Comparison of ENCODE assay signal across 9 cellular contexts in the genomic region with DNA sequence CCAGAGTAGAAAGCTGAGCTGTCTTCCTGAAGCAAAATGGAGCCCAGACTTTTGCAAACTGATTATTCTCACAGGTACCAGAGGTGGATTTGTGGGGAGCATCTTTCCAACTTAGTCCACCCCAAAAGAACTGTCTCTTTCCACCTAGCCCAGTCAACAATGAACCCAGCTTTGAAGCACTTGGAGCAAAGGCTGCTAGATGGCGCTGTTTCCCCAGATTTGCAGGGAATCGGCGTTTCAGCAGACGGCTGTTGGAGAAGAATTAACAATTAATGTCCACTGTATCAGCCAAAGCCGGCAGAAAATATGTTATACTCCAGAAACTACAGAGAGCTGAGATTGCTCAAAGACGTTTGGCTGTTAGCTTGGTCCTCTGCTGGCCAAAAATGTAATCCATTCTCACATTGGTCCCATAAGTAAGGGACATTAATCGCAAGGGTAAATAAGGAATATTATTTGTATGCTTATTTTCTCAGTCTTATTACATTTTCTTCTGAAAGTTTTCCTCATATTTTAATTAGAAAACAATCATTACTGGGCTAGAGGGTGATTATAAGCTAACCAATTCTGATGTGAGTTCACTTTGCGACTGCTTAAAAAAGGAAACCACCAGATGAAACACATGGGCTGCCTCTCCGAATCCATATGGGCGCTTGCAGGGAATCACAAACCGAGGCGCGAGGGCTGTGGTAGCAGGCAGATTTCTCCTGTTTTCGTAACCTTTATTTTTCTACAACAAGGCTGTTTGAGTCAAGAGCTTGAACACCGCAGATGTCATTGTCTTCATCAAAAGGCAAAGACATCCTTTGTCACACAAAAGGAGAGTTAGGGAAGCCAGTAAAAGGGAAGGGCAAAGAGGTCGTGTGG.
DNase-seq lines count a peak whose midpoint lies in the region; ATAC-seq, FAIRE-seq and TF ChIP-seq lines count a peak whose summit lies in the region.
"Had no signal": no experiment of that assay in that cellular context is flagged by ENCODE, and none has a peak within 500 bp of the region (broad histone marks: within the 10 kb centered on the region; RNA-seq: fewer than 3 reads in every experiment).

No MANE protein-coding gene starts in this region.

- DNase-seq in C1 segment of cervical spinal cord (lab: John Stamatoyannopoulos, UW) = peak in 12 of 14 donors; percentile 1 to 53 (median 36)
- no peak for DNase-seq in chondrocyte (ENCODE audit: low spot score)
- DNase-seq in urothelium cell line (ENCODE audit: low spot score) = peak; percentile 49
- DNase-seq in 8988T = no peak

- H4K20me1 ChIP-seq in OCI-LY3 (ENCODE audit: insufficient read depth, low read length) = no peaks in the 10 kb centered on the region

- H3K9ac ChIP-seq in OCI-LY3 (ENCODE audit: low read length) (peak overlapping the region; percentile 38), liver (ENCODE audit: low read depth in 1 of 2, low read length in 2 of 2) (no peak overlapping the region)

- H3K36me3 Mint-ChIP-seq in chondrocyte (ENCODE audit: low read depth) = no peaks in the 10 kb centered on the region

- H3K9me3 ChIP-seq in OCI-LY3 (ENCODE audit: insufficient read depth, low read length) = no peaks in the 10 kb centered on the region
- no peaks in the 10 kb centered on the region for H3K9me3 ChIP-seq in liver (ENCODE audit: control insufficient read depth in 4 of 4, low read length in 3 of 4)
- H3K9me3 ChIP-seq: ovary had no signal

- H3K79me2 ChIP-seq in OCI-LY3 (ENCODE audit: low read length) = no peaks in the 10 kb centered on the region

- TF ChIP-seq CTCF in OCI-LY3 (IDR thresholded peaks at IDR 0.05; ENCODE audit: low read depth, low read length) = peak; percentile 100
- peak; percentile 83 for TF ChIP-seq CTCF in chondrocyte (IDR thresholded peaks at IDR 0.05)
- TF ChIP-seq CTCF in liver (IDR thresholded peaks at IDR 0.05; ENCODE audit: low read depth, low read length, missing input control) = peak; percentile 47

- H3K27me3 Mint-ChIP-seq in chondrocyte (ENCODE audit: low read depth) = peaks cover 30% of the 10 kb centered on the region

- WGBS in liver = 30% methylated on average over 16 of the region's 16 CpGs

- peak; percentile 74 for TF ChIP-seq RAD21 in Ishikawa (IDR thresholded peaks at IDR 0.05; ENCODE audit: low read depth)
- TF ChIP-seq RAD21 in liver (IDR thresholded peaks at IDR 0.05) = peak; percentile 67 to 75

- H2AFZ ChIP-seq in OCI-LY3 (ENCODE audit: low read depth, low read length) = peak overlapping the region; percentile 85

- H3K9me3 Mint-ChIP-seq in chondrocyte (ENCODE audit: low read depth) = no peaks in the 10 kb centered on the region

- H3K4me1 Mint-ChIP-seq in chondrocyte (ENCODE audit: low read depth) = no peaks in the 10 kb centered on the region

- H3K36me3 ChIP-seq in OCI-LY3 (replicated peaks; ENCODE audit: low read depth, low read length) = no peaks in the 10 kb centered on the region
- no peaks in the 10 kb centered on the region for H3K36me3 ChIP-seq in liver (ENCODE audit: control insufficient read depth in 4 of 4, insufficient read depth in 3 of 4, low read depth in 1 of 4, low read length in 3 of 4)
- H3K36me3 ChIP-seq: ovary had no signal

- H3K27me3 ChIP-seq in OCI-LY3 (ENCODE audit: low read depth, low read length) (no peaks in the 10 kb centered on the region), liver (ENCODE audit: control insufficient read depth in 4 of 4, insufficient read depth in 4 of 4, low read length in 3 of 4) (peaks cover 2 to 15% (median 5%) of the 10 kb centered on the region in 4 donors)
- H3K27me3 ChIP-seq: ovary had no signal

- H3K27ac ChIP-seq in OCI-LY3 (ENCODE audit: low read length) (no peak overlapping the region), liver (ENCODE audit: low read depth in 1 of 2, low read length in 2 of 2) (no peak overlapping the region)
- H3K27ac ChIP-seq: ovary had no signal

- H3K4me1 ChIP-seq in OCI-LY3 (ENCODE audit: low read length) (peaks cover 40% of the 10 kb centered on the region), liver (ENCODE audit: control insufficient read depth in 4 of 4, insufficient read depth in 4 of 4, low read length in 3 of 4) (no peaks in the 10 kb centered on the region)

- H3K4me2 ChIP-seq in OCI-LY3 (ENCODE audit: low read length) = peak overlapping the region; percentile 68

- H3K4me3 Mint-ChIP-seq in chondrocyte (ENCODE audit: unreplicated experiment) = peak overlapping the region; percentile 48

- no peak overlapping the region for H3K27ac Mint-ChIP-seq in chondrocyte (ENCODE audit: unreplicated experiment)

- ATAC-seq in GM18499 (IDR thresholded peaks at IDR 0.05; ENCODE audit: insufficient read depth, unreplicated experiment) = peak; percentile 53

- peak overlapping the region; percentile 47 for H3K4me3 ChIP-seq in OCI-LY3 (ENCODE audit: low read length)
- H3K4me3 ChIP-seq in liver (ENCODE audit: low read depth in 1 of 3, low read length in 3 of 3) = no peak overlapping the region
- H3K4me3 ChIP-seq: ovary had no signal

- no peak for FAIRE-seq in urothelium cell line (lab: Jason Lieb, UNC)

- no peak for TF ChIP-seq EP300 in Ishikawa (IDR thresholded peaks at IDR 0.05; ENCODE audit: borderline replicate concordance)

TF ChIP-seq in Ishikawa, 13 proteins besides CTCF, POLR2A, EP300 and RAD21 (continues in another document):
- TF ChIP-seq CEBPB (IDR thresholded peaks at IDR 0.05) (no peak), TAF1 (IDR thresholded peaks at IDR 0.05; ENCODE audit: low read depth) (no peak), CREB1 (IDR thresholded peaks at IDR 0.05; ENCODE audit: low read depth) (no peak), FOXM1 (IDR thresholded peaks at IDR 0.05; ENCODE audit: borderline replicate concordance, low read depth) (no peak), TCF12 (IDR thresholded peaks at IDR 0.05; ENCODE audit: low read depth) (no peak), EGR1 (IDR thresholded peaks at IDR 0.05) (no peak), NFIC (IDR thresholded peaks at IDR 0.05) (no peak), TEAD4 (IDR thresholded peaks at IDR 0.05) (no peak)
- TF ChIP-seq, protein P1, sequence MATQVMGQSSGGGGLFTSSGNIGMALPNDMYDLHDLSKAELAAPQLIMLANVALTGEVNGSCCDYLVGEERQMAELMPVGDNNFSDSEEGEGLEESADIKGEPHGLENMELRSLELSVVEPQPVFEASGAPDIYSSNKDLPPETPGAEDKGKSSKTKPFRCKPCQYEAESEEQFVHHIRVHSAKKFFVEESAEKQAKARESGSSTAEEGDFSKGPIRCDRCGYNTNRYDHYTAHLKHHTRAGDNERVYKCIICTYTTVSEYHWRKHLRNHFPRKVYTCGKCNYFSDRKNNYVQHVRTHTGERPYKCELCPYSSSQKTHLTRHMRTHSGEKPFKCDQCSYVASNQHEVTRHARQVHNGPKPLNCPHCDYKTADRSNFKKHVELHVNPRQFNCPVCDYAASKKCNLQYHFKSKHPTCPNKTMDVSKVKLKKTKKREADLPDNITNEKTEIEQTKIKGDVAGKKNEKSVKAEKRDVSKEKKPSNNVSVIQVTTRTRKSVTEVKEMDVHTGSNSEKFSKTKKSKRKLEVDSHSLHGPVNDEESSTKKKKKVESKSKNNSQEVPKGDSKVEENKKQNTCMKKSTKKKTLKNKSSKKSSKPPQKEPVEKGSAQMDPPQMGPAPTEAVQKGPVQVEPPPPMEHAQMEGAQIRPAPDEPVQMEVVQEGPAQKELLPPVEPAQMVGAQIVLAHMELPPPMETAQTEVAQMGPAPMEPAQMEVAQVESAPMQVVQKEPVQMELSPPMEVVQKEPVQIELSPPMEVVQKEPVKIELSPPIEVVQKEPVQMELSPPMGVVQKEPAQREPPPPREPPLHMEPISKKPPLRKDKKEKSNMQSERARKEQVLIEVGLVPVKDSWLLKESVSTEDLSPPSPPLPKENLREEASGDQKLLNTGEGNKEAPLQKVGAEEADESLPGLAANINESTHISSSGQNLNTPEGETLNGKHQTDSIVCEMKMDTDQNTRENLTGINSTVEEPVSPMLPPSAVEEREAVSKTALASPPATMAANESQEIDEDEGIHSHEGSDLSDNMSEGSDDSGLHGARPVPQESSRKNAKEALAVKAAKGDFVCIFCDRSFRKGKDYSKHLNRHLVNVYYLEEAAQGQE (IDR thresholded peaks at IDR 0.05; ENCODE audit: low read depth) = no peak

TF ChIP-seq in liver, 16 proteins besides CTCF, POLR2A, EP300 and RAD21:
- TF ChIP-seq JUND (IDR thresholded peaks at IDR 0.05) = no peak
- no peak for TF ChIP-seq NR2F2 (IDR thresholded peaks at IDR 0.05)
- no peak for TF ChIP-seq HNF4A (conservative IDR thresholded peaks at IDR 0.05)
- TF ChIP-seq, protein P2, sequence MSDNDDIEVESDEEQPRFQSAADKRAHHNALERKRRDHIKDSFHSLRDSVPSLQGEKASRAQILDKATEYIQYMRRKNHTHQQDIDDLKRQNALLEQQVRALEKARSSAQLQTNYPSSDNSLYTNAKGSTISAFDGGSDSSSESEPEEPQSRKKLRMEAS (IDR thresholded peaks at IDR 0.05) = no peak
- TF ChIP-seq HNF4G (IDR thresholded peaks at IDR 0.05) = no peak
- TF ChIP-seq YY1 (IDR thresholded peaks at IDR 0.05) = no peak
- TF ChIP-seq FOXA1 (IDR thresholded peaks at IDR 0.05) = no peak
- no peak for TF ChIP-seq RXRA (IDR thresholded peaks at IDR 0.05)
- TF ChIP-seq, protein P3, sequence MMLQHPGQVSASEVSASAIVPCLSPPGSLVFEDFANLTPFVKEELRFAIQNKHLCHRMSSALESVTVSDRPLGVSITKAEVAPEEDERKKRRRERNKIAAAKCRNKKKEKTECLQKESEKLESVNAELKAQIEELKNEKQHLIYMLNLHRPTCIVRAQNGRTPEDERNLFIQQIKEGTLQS (IDR thresholded peaks at IDR 0.05) = no peak
- no peak for TF ChIP-seq GABPA (IDR thresholded peaks at IDR 0.05 in 1 of 2, conservative IDR thresholded peaks at IDR 0.05 in 1 of 2)
TF ChIP-seq in liver: peak in this region for 0.

Comparison
In these comparisons a context has a peak if more than half of its experiments do, and no peak if none do; other contexts are left out.
1. DNase-seq: peak in C1 segment of cervical spinal cord (12 of 14) and urothelium cell line (single experiment); none in chondrocyte (single experiment) and 8988T (single experiment).
2. CTCF ChIP-seq: peak in every context shown above with its lines; median percentile 100 in OCI-LY3; 83 in chondrocyte; 47 in liver.